In the genomic region with DNA sequence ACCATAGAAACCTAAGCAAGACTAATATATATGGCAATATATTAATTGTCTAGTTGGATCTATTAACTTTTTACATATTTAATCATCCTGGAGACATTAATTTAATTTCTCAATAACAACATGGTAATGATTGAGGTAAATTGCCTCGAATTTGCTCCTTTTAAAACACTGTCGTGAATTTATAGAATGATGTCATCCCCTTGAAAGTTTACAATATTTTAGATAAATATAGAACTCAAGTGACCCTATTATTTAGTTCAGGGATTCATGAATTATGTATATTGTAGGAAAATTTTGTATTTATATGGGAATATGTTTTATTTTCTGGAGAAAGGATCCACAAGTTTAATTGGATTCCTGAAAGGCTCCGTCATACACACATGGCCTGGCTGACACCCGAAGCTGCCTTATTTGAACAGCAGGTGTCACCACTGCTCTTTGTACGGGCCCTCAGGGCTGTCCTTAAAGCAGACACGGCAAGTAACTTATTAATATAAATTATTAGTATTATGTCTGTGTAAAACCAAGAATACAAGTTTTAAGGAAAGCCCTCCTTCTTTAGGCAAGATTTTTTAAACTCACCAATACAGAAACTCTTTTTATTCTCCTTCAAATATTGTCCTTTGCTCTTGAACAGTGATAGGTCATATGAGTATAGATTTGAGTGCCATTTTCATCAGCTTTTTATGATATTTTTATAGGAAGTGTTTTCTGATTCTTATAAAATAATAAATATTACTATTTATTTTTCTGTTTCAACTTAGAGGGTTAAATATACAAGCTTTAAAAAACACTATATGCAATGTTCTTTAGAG, we compare ENCODE assay signal across 8 cellular contexts. TPM values are rescaled to one million over a fixed set of nuclear protein-coding genes. Genes with fewer than 3 reads are reported as not detected.
DNase-seq lines count a peak whose midpoint lies in the region; ATAC-seq and TF ChIP-seq lines count a peak whose summit lies in the region.

No MANE protein-coding gene starts in this region.

- TF ChIP-seq CTCF in chondrocyte (IDR thresholded peaks at IDR 0.05): peak; percentile 95
- peak; percentile 79 to 97 (median 94) for TF ChIP-seq CTCF in right lobe of liver (IDR thresholded peaks at IDR 0.05)

- WGBS in right lobe of liver (ENCODE audit: insufficient coverage, low coverage, low lambda C conversion rate, missing lambda C conversion rate): 13% methylated on average over 6 of the region's 6 CpGs

- H3K36me3 ChIP-seq in right lobe of liver: peaks cover 0 to 9% (median 0%) of the 10 kb centered on the region in 4 donors

- H3K27me3 Mint-ChIP-seq in chondrocyte (ENCODE audit: low read depth): peaks cover 9% of the 10 kb centered on the region

- H3K4me3 ChIP-seq in right lobe of liver: no peak overlapping the region

- H3K27me3 ChIP-seq in right lobe of liver: no peaks in the 10 kb centered on the region

- no peak for TF ChIP-seq POLR2A in right lobe of liver (IDR thresholded peaks at IDR 0.05)

- no peak overlapping the region for H3K27ac ChIP-seq in right lobe of liver

- DNase-seq in Ammon's horn (ENCODE audit: low spot score) (peak; percentile 91), NCI-H226 (peak; percentile 49), chondrocyte (ENCODE audit: low spot score) (no peak), right lobe of liver (peak; percentile 67 to 79 (median 77))
- peak; percentile 42 to 51 for DNase-seq in activated CD4-positive, alpha-beta T cell treated with anti-CD3 and anti-CD28 coated beads for 24 hours (ENCODE audit: low read depth in 2 of 2)
- DNase-seq in stimulated activated CD4-positive, alpha-beta T cell treated with anti-CD3 and anti-CD28 coated beads, TNF-alpha, amount 100 ng/mL, for 4 hours (ENCODE audit: low read depth in 3 of 3): peak; percentile 23 to 54 (median 49)

- peak; percentile 67 for ATAC-seq in GM18907 (IDR thresholded peaks at IDR 0.05; ENCODE audit: unreplicated experiment)
- ATAC-seq in HG03139 (IDR thresholded peaks at IDR 0.05; ENCODE audit: unreplicated experiment): peak; percentile 53
- peak; percentile 62 to 79 (median 71) for ATAC-seq in right lobe of liver

- H3K27ac Mint-ChIP-seq in chondrocyte (ENCODE audit: unreplicated experiment): no peak overlapping the region

- H3K4me1 Mint-ChIP-seq in chondrocyte (ENCODE audit: low read depth): peaks cover 16% of the 10 kb centered on the region

- peaks cover 0 to 22% (median 10%) of the 10 kb centered on the region in 4 donors for H3K4me1 ChIP-seq in right lobe of liver

- no peaks in the 10 kb centered on the region for H3K9me3 ChIP-seq in right lobe of liver

- intact Hi-C loops in right lobe of liver (cut with DNase I): no loop called here

- H3K9me3 Mint-ChIP-seq in chondrocyte (ENCODE audit: low read depth): no peaks in the 10 kb centered on the region

- H3K36me3 Mint-ChIP-seq in chondrocyte (ENCODE audit: low read depth): peaks cover 4% of the 10 kb centered on the region

- H3K4me3 Mint-ChIP-seq in chondrocyte (ENCODE audit: unreplicated experiment): no peak overlapping the region

RNA-seq across cellular contexts. Expression of a gene that starts 1.9 kb away (rescaled TPM):
- total RNA-seq in chondrocyte: 58.0 to 70.3 TPM (median 59.6 TPM) in 3 replicates
- 10 to 100 TPM; 33.1 to 55.8 (median 39.2) TPM for total RNA-seq in right lobe of liver

RNA-seq across cellular contexts. Expression of a gene that starts 10.7 kb away (rescaled TPM):
- total RNA-seq in chondrocyte (2.1 to 2.4 TPM in 2 of 3 replicates, not detected in the other), right lobe of liver (over 10,000 TPM in 5 of 6 experiments, 1,000 to 10,000 TPM in 1; 6,080 to 16,362 (median 11,864) TPM)

RNA-seq across cellular contexts. Expression of a gene that starts 38.5 kb away (rescaled TPM):
- total RNA-seq in chondrocyte: not detected in 3 replicates
- total RNA-seq in right lobe of liver: over 10,000 TPM in 5 of 6 experiments, 1,000 to 10,000 TPM in 1; 8,384 to 20,319 (median 15,496) TPM

Comparison
In these comparisons a context has a peak if more than half of its experiments do, and no peak if none do; other contexts are left out.
1. RNA of a gene that starts 10.7 kb away (total RNA-seq): 6,080 to 16,362 TPM in right lobe of liver; 2.1 to 2.4 TPM in chondrocyte; every median in the first group is over 1,000 times any median in the second.
2. RNA of a gene that starts 38.5 kb away (total RNA-seq): 8,384 to 20,319 TPM in right lobe of liver; not detected in chondrocyte; every median in the first group is over 1,000 times any median in the second.
3. Peak in every context shown above with its lines, with median percentiles within 50 percentile points of each other: ATAC-seq.